Comparison of ENCODE assay signal across 22 cellular contexts in the genomic region with DNA sequence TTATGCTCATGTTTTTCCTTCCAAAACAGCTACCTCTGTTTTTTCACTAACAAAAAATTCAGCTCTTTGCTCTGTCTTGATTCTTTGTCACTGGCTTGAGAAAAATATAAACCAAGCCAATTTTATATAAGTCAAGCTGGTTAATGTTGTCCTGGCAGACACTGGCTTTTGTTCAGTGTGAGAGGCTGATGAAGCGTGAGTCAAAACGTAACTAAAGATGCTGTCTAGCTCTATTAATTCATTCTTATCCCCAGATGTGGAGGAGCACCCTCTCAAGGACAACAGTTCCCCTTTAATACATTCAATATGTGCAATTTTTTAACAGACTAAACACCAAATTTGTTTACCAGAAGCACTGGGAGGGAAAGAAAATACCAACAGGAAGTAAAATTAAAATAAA. TPM values are rescaled to one million over a fixed set of nuclear protein-coding genes. Genes with fewer than 3 reads are reported as not detected.
DNase-seq lines count a peak whose midpoint lies in the region; ATAC-seq and TF ChIP-seq lines count a peak whose summit lies in the region.
"Had no signal": no experiment of that assay in that cellular context is flagged by ENCODE, and none has a peak within 500 bp of the region (broad histone marks: within the 10 kb centered on the region; RNA-seq: fewer than 3 reads in every experiment).

No MANE protein-coding gene starts in this region.

- no peaks in the 10 kb centered on the region for H4K20me1 ChIP-seq in hepatocyte (ENCODE audit: insufficient read depth, poor library complexity, severe bottlenecking)

- H2AFZ ChIP-seq in hepatocyte, result no peak overlapping the region
- H2AFZ ChIP-seq: PC-9 had no signal

- no peak for TF ChIP-seq POLR2A in suprapubic skin (IDR thresholded peaks at IDR 0.05)

- no peaks in the 10 kb centered on the region for H3K79me2 ChIP-seq in hepatocyte

- H3K4me1 ChIP-seq in ascending aorta (peaks cover 8 to 12% of the 10 kb centered on the region in 2 donors), hepatocyte (ENCODE audit: insufficient read depth) (peaks cover 21% of the 10 kb centered on the region), suprapubic skin (peaks cover 4% of the 10 kb centered on the region)
- H3K4me1 ChIP-seq: A549 had no signal

- H3K4me2 ChIP-seq in hepatocyte, result no peak overlapping the region
- H3K4me2 ChIP-seq: A549, PC-9 had no signal

- H3K27me3 ChIP-seq in ascending aorta (no peaks in the 10 kb centered on the region), hepatocyte (no peaks in the 10 kb centered on the region), suprapubic skin (no peaks in the 10 kb centered on the region)

- no peak overlapping the region for H3K4me3 ChIP-seq in ascending aorta
- H3K4me3 ChIP-seq in hepatocyte, result no peak overlapping the region
- H3K4me3 ChIP-seq in suprapubic skin, result no peak overlapping the region
- H3K4me3 ChIP-seq: A549, GM12878, PC-9 had no signal

- ATAC-seq in HG03039 (IDR thresholded peaks at IDR 0.05; ENCODE audit: unreplicated experiment), result no peak
- ATAC-seq: A549, GM12878 had no signal

- H3K9me3 ChIP-seq in ascending aorta, result no peaks in the 10 kb centered on the region
- no peaks in the 10 kb centered on the region for H3K9me3 ChIP-seq in hepatocyte (ENCODE audit: low read depth)
- H3K9me3 ChIP-seq in suprapubic skin, result no peaks in the 10 kb centered on the region
- H3K9me3 ChIP-seq: A549 had no signal

- intact Hi-C loops in ascending aorta (cut with DNase I), result no loop called here

- no peaks in the 10 kb centered on the region for H3K9me2 ChIP-seq in hepatocyte (replicated peaks; ENCODE audit: insufficient read depth)

- 77% methylated on average over 2 of the region's 2 CpGs for WGBS in hepatocyte (ENCODE audit: low lambda C conversion rate, missing lambda C conversion rate)
- 67% methylated on average over 2 of the region's 2 CpGs for WGBS in suprapubic skin

- no peak for DNase-seq in ascending aorta (ENCODE audit: low spot score in 2 of 2)
- DNase-seq in hepatocyte (ENCODE audit: low spot score), result no peak
- no peak for DNase-seq in suprapubic skin (ENCODE audit: low spot score in 2 of 2)
- no peak for DNase-seq in NCI-H2029 treated with DMSO at 0.1 percent for 48 hours (lab: John Stamatoyannopoulos, UW)
- DNase-seq in KBM-7, result no peak
- no peak for DNase-seq in stimulated activated CD4-positive, alpha-beta T cell treated with anti-CD3 and anti-CD28 coated beads, Interleukin-15, amount 100 ng/mL, for 24 hours
- DNase-seq: COR-L47, DMS53, H7, IMR-90, MV-4-11, NCI-H1436 treated with DMSO at 0.1 percent for 48 hours, NCI-H2081 treated with DMSO at 0.1 percent for 48 hours, NCI-H226, NCI-H526, PC-9 had no signal

- in situ Hi-C loops in KBM-7 (cut with MboI; ENCODE audit: low pct_unique_long_range_greater_than_20kb, low sequenced_read_pairs), result no loop called here

- TF ChIP-seq EP300 in suprapubic skin (IDR thresholded peaks at IDR 0.05), result no peak

- no peak for TF ChIP-seq CTCF in 22Rv1 (IDR thresholded peaks at IDR 0.05)
- TF ChIP-seq CTCF in ascending aorta (IDR thresholded peaks at IDR 0.05), result no peak
- no peak for TF ChIP-seq CTCF in hepatocyte (IDR thresholded peaks at IDR 0.05; ENCODE audit: poor library complexity)
- TF ChIP-seq CTCF in suprapubic skin (IDR thresholded peaks at IDR 0.05), result no peak

- H3K36me3 ChIP-seq in ascending aorta (no peaks in the 10 kb centered on the region), hepatocyte (replicated peaks; ENCODE audit: insufficient read depth, low read depth) (no peaks in the 10 kb centered on the region), suprapubic skin (no peaks in the 10 kb centered on the region)

- H3K27ac ChIP-seq in 22Rv1 (peak overlapping the region; percentile 84), ascending aorta (peak overlapping the region; percentile 76 to 86), hepatocyte (peak overlapping the region; percentile 64), suprapubic skin (peak overlapping the region; percentile 66)
- H3K27ac ChIP-seq: A549, PC-9 had no signal

RNA-seq across cellular contexts. Expression of a gene that starts 15.8 kb away (rescaled TPM):
- total RNA-seq in ascending aorta, result 5.5 TPM
- total RNA-seq in hepatocyte, result 639 and 683 TPM in 2 replicates
- 292 and 312 TPM in 2 replicates for polyA plus RNA-seq in hepatocyte
- total RNA-seq in suprapubic skin, result 10 to 100 TPM in 3 of 4 donors, 1 to 10 TPM in 1; 8.3 to 33.6 (median 26.1) TPM
- total RNA-seq: G401, H7, IMR-90 had no signal
- polyA plus RNA-seq: CD14-positive monocyte, IMR-90 had no signal

Comparison
In these comparisons a context has a peak if more than half of its experiments do, and no peak if none do; other contexts are left out.
1. RNA of a gene that starts 15.8 kb away (total RNA-seq): 639 to 683 TPM in hepatocyte; 8.3 to 33.6 TPM in suprapubic skin and 5.5 TPM in ascending aorta (single experiment); every median in the first group is over 10 times any median in the second.
2. Peak in every context shown above with its lines, with median percentiles within 50 percentile points of each other: H3K27ac ChIP-seq.